In the genomic region with DNA sequence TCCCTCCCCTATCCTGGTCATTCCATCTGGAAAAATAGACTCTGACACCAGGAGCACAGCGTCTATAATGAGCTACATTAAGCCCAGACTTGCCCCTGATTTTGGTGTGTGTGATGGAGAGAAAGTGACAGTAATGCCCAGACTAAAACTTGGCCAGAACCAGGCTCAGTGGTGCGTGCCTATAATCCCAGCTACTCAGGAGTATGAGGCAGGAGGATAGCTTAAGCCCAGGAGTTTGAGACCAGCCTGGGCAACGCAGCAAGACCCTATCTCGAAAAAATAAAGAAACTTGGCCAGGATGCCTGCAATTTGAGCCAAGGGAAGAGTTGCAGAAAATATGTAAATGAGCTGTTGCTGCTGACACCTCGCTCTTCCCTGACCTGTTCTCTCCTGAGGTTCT, we compare ENCODE assay signal across 26 cellular contexts.
"Had no signal": no experiment of that assay in that cellular context is flagged by ENCODE, and none has a peak within 500 bp of the region (broad histone marks: within the 10 kb centered on the region; RNA-seq: fewer than 3 reads in every experiment).

No MANE protein-coding gene starts in this region.

- H3K4me2 ChIP-seq: hepatocyte had no signal

- H3K36me3 Mint-ChIP-seq: activated naive CD8-positive, alpha-beta T cell treated with anti-CD3 and anti-CD28 coated beads, Interleukin-2, amount 10 ng/mL, durations not matched to agents 7 days and 5 days; natural killer cell treated with Interleukin-12 subunit alpha and Interleukin-12 subunit beta and Interleukin-15 and Interleukin-18, amount 100 ng/mL, for 72 hours; stimulated activated naive B cell treated with anti-CD40 and anti-IgM and Interleukin-4, amounts not matched to agents 10 μg/mL and 1 μg/mL and 100 μg/mL, for 72 hours had no signal

- H3K27ac Mint-ChIP-seq: activated naive CD4-positive, alpha-beta T cell treated with anti-CD3 and anti-CD28 coated beads for 36 hours; activated naive CD8-positive, alpha-beta T cell treated with anti-CD3 and anti-CD28 coated beads, Interleukin-2, amount 10 ng/mL, durations not matched to agents 7 days and 5 days; natural killer cell treated with Interleukin-12 subunit alpha and Interleukin-12 subunit beta and Interleukin-15 and Interleukin-18, amount 100 ng/mL, for 72 hours; stimulated activated naive B cell treated with anti-CD40 and anti-IgM and Interleukin-4, amounts not matched to agents 10 μg/mL and 1 μg/mL and 100 μg/mL, for 72 hours had no signal

- H3K4me1 Mint-ChIP-seq: activated naive CD8-positive, alpha-beta T cell treated with anti-CD3 and anti-CD28 coated beads, Interleukin-2, amount 10 ng/mL, durations not matched to agents 7 days and 5 days had no signal

- H3K4me3 Mint-ChIP-seq: activated naive CD4-positive, alpha-beta T cell treated with anti-CD3 and anti-CD28 coated beads for 36 hours; activated naive CD8-positive, alpha-beta T cell treated with anti-CD3 and anti-CD28 coated beads, Interleukin-2, amount 10 ng/mL, durations not matched to agents 7 days and 5 days; natural killer cell treated with Interleukin-12 subunit alpha and Interleukin-12 subunit beta and Interleukin-15 and Interleukin-18, amount 100 ng/mL, for 72 hours; stimulated activated naive B cell treated with anti-CD40 and anti-IgM and Interleukin-4, amounts not matched to agents 10 μg/mL and 1 μg/mL and 100 μg/mL, for 72 hours had no signal

- H2AFZ ChIP-seq: hepatocyte had no signal

- H3K27ac ChIP-seq: ascending aorta, brain microvascular endothelial cell, gastroesophageal sphincter, hepatocyte, left ventricle myocardium inferior, ovary, psoas muscle, right atrium auricular region, stomach, thyroid gland, upper lobe of right lung had no signal

- H3K9me3 ChIP-seq: ascending aorta, gastroesophageal sphincter, left ventricle myocardium inferior, mucosa of descending colon, ovary, psoas muscle, right atrium auricular region, stomach, thyroid gland, upper lobe of right lung had no signal

- H3K9me3 Mint-ChIP-seq: activated naive CD4-positive, alpha-beta T cell treated with anti-CD3 and anti-CD28 coated beads for 36 hours; activated naive CD8-positive, alpha-beta T cell treated with anti-CD3 and anti-CD28 coated beads, Interleukin-2, amount 10 ng/mL, durations not matched to agents 7 days and 5 days; natural killer cell treated with Interleukin-12 subunit alpha and Interleukin-12 subunit beta and Interleukin-15 and Interleukin-18, amount 100 ng/mL, for 72 hours; stimulated activated naive B cell treated with anti-CD40 and anti-IgM and Interleukin-4, amounts not matched to agents 10 μg/mL and 1 μg/mL and 100 μg/mL, for 72 hours had no signal

- H3K4me3 ChIP-seq: ascending aorta, gastroesophageal sphincter, hepatocyte, left ventricle myocardium inferior, lung, mucosa of descending colon, ovary, psoas muscle, right atrium auricular region, stomach, thyroid gland, upper lobe of right lung had no signal

- H3K4me1 ChIP-seq: ascending aorta, psoas muscle, upper lobe of right lung had no signal

- ATAC-seq: mucosa of descending colon; natural killer cell treated with Interleukin-12 subunit alpha and Interleukin-12 subunit beta and Interleukin-15 and Interleukin-18, amount 100 ng/mL, for 72 hours; psoas muscle; stimulated activated naive B cell treated with anti-CD40 and anti-IgM and Interleukin-4, amounts not matched to agents 10 μg/mL and 1 μg/mL and 100 μg/mL, for 72 hours; upper lobe of right lung had no signal

- DNase-seq: activated CD4-positive, alpha-beta T cell treated with anti-CD3 and anti-CD28 coated beads for 4 hours; activated CD4-positive, alpha-beta T cell treated with anti-CD3 and anti-CD28 coated beads, Interleukin-2, amount 50 U/mL, for 4 hours; activated effector memory CD4-positive, alpha-beta T cell treated with Interleukin-2 at 50 U/mL for 16 hours; activated naive CD4-positive, alpha-beta T cell treated with anti-CD3 and anti-CD28 coated beads for 36 hours; activated naive CD8-positive, alpha-beta T cell treated with anti-CD3 and anti-CD28 coated beads, Interleukin-2, amount 10 ng/mL, durations not matched to agents 7 days and 5 days; activated T-cell treated with anti-CD3 and anti-CD28 coated beads for 4 hours; brain microvascular endothelial cell; caudate nucleus; islet precursor cell; left ventricle myocardium inferior; mucosa of descending colon; ovary; psoas muscle; stimulated activated CD4-positive, alpha-beta T cell treated with anti-CD3 and anti-CD28 coated beads, Interleukin-15, amount 100 ng/mL, for 24 hours; stimulated activated CD4-positive, alpha-beta T cell treated with anti-CD3 and anti-CD28 coated beads, Interleukin-2, amount 100 ng/mL, for 24 hours; stimulated activated naive B cell treated with anti-CD40 and anti-IgM and Interleukin-4, amounts not matched to agents 10 μg/mL and 1 μg/mL and 100 μg/mL, for 72 hours; stomach; T-helper 2 cell; thyroid gland; upper lobe of right lung had no signal

- H3K27me3 ChIP-seq: ascending aorta, hepatocyte, ovary, right atrium auricular region, stomach, thyroid gland, upper lobe of right lung had no signal

- H3K36me3 ChIP-seq: ascending aorta, brain microvascular endothelial cell, gastroesophageal sphincter, left ventricle myocardium inferior, ovary, right atrium auricular region, stomach, thyroid gland, upper lobe of right lung had no signal
